Comparison of ENCODE assay signal across 8 cellular contexts in the genomic region with DNA sequence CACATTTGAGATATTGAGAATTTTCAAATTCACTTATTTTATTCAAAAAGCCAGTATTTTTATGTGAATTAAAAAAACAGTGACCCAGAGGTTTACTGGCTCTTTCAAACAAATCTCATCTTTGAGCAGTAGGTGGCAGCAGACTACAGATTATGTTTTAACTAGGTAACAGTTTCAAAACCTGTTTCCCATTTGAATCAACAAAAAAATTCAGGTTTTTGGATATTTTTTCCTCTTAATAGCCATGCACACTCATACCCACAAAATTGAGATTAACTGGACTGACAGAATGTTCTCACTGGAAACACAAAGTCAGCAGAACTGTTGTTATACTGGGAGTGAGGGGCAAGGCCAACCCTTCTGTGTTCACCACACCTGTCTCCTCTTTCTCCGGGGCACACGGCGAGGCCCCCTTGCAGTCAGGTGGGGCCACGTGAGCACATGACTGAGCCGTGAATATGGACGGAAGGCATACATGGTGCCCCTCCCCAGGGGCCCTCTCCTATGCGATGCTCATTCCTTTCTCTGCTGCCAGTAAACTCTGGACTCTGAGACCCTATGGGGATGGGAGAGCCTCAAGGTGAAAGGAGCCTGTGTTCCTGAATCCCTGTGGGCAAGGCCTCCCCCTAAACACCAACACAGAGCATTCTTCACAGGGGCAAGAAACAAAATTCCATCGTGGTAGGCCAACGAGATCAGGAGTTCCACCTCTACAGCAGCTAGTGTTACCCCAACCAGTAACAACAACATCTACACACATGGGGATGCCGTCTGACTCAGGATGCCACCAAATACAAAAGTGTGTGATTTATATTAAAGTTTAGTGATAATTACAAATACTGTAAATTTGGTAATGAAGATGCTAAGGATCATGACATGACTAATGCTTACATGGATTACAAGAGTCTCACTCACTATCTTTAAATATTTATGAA.
A peak's percentile ranks its signal among the peaks of the same experiment; 100 is the strongest.
DNase-seq lines count a peak whose midpoint lies in the region; ATAC-seq, FAIRE-seq and TF ChIP-seq lines count a peak whose summit lies in the region.

No MANE protein-coding gene starts in this region.

- H3K27ac ChIP-seq in A549 (peak overlapping the region; percentile 27 to 71; a peak in 4 of 6 replicates), liver (ENCODE audit: low read depth in 1 of 2, low read length in 2 of 2) (no peak overlapping the region)

- no peak overlapping the region for H2AFZ ChIP-seq in Loucy (ENCODE audit: low read length)

- ATAC-seq in A549 (peak; percentile 54 to 55; a peak in 4 of 6 replicates), GM18909 (IDR thresholded peaks at IDR 0.05; ENCODE audit: poor library complexity, unreplicated experiment) (no peak)

- H3K4me1 ChIP-seq in A549, result peaks cover 29% of the 10 kb centered on the region
- no peaks in the 10 kb centered on the region for H3K4me1 ChIP-seq in Loucy (ENCODE audit: insufficient read depth, low read length, poor library complexity, severe bottlenecking)
- peaks cover 0 to 2% (median under 1%) of the 10 kb centered on the region in 4 donors for H3K4me1 ChIP-seq in liver (ENCODE audit: control insufficient read depth in 4 of 4, insufficient read depth in 4 of 4, low read length in 3 of 4)

- no peak for FAIRE-seq in A549 (lab: Jason Lieb, UNC)

- TF ChIP-seq CTCF in A549 (IDR thresholded peaks at IDR 0.05), result peak; percentile 77
- TF ChIP-seq CTCF in Loucy (conservative IDR thresholded peaks at IDR 0.05; ENCODE audit: low read length), result peak; percentile 89
- TF ChIP-seq CTCF in choroid plexus epithelial cell (conservative IDR thresholded peaks at IDR 0.05; ENCODE audit: low read depth, low read length), result peak; percentile 64
- peak; percentile 75 for TF ChIP-seq CTCF in liver (IDR thresholded peaks at IDR 0.05; ENCODE audit: low read depth, low read length, missing input control)
- peak; percentile 96 for TF ChIP-seq CTCF in type B pancreatic cell (conservative IDR thresholded peaks at IDR 0.05)

- in situ Hi-C loops in SK-MEL-5 (cut with HindIII; ENCODE audit: low pct_unique_long_range_greater_than_20kb, low sequenced_read_pairs), result no loop called here

- POLR2A ChIA-PET in A549 (lab: Yijun Ruan, JAX), result interaction anchor here (0.8 kb wide), 1 partner anchor 312 kb away, joined by 3 read pairs; no protein-coding TSS in a partner anchor

- no peak overlapping the region for H3K4me3 Mint-ChIP-seq in type B pancreatic cell

- H3K4me3 ChIP-seq in A549 (no peak overlapping the region), Loucy (ENCODE audit: low read length, poor library complexity, severe bottlenecking) (no peak overlapping the region), choroid plexus epithelial cell (ENCODE audit: low read depth, low read length) (no peak overlapping the region), liver (ENCODE audit: low read depth in 1 of 3, low read length in 3 of 3) (no peak overlapping the region)

- H3K9me3 Mint-ChIP-seq in type B pancreatic cell, result no peaks in the 10 kb centered on the region

- no peaks in the 10 kb centered on the region for H4K20me1 ChIP-seq in Loucy (ENCODE audit: insufficient read depth, low read length, poor library complexity, severe bottlenecking)

- TF ChIP-seq RAD21 in A549 (conservative IDR thresholded peaks at IDR 0.05 in 1 of 2, IDR thresholded peaks at IDR 0.05 in 1 of 2) (peak; percentile 80 to 86), liver (IDR thresholded peaks at IDR 0.05) (peak; percentile 85 to 91)

- H3K4me2 ChIP-seq in A549 (peak overlapping the region; percentile 58), Loucy (ENCODE audit: low read depth, low read length, poor library complexity, severe bottlenecking) (no peak overlapping the region)

- CTCF ChIA-PET in A549 (lab: Yijun Ruan, JAX), result interaction anchor here (0.6 to 3.2 kb wide), 22 partner anchors 9 to 734 kb away, joined by 3 to 35 read pairs (median 3); no protein-coding TSS in a partner anchor

- no peaks in the 10 kb centered on the region for H3K27me3 Mint-ChIP-seq in type B pancreatic cell

- no peaks in the 10 kb centered on the region for H3K79me2 ChIP-seq in Loucy (ENCODE audit: insufficient read depth, low read length)

- H3K9ac ChIP-seq in Loucy (ENCODE audit: low read depth, low read length, poor library complexity, severe bottlenecking), result no peak overlapping the region
- no peak overlapping the region for H3K9ac ChIP-seq in liver (ENCODE audit: low read depth in 1 of 2, low read length in 2 of 2)

- TF ChIP-seq EP300 in A549 (IDR thresholded peaks at IDR 0.05), result no peak

- WGBS in A549 (ENCODE audit: missing lambda C conversion rate), result 64% methylated on average over 5 of the region's 10 CpGs
- 53% methylated on average over 10 of the region's 10 CpGs for WGBS in liver

- peaks cover 92% of the 10 kb centered on the region for H3K36me3 ChIP-seq in Loucy (ENCODE audit: insufficient read depth, low read length)
- peaks cover 9 to 91% (median 85%) of the 10 kb centered on the region in 4 donors for H3K36me3 ChIP-seq in liver (ENCODE audit: control insufficient read depth in 4 of 4, insufficient read depth in 3 of 4, low read depth in 1 of 4, low read length in 3 of 4)

- H3K36me3 Mint-ChIP-seq in type B pancreatic cell, result peaks cover 6% of the 10 kb centered on the region

- no peaks in the 10 kb centered on the region for H3K9me2 ChIP-seq in Loucy (replicated peaks; ENCODE audit: low read depth, low read length)

- no peaks in the 10 kb centered on the region for H3K9me3 ChIP-seq in A549
- H3K9me3 ChIP-seq in Loucy (ENCODE audit: insufficient read depth, low read depth, low read length), result no peaks in the 10 kb centered on the region
- no peaks in the 10 kb centered on the region for H3K9me3 ChIP-seq in liver (ENCODE audit: control insufficient read depth in 4 of 4, low read length in 3 of 4)

- peaks cover 12% of the 10 kb centered on the region for H3K4me1 Mint-ChIP-seq in type B pancreatic cell (ENCODE audit: unreplicated experiment)

- no peaks in the 10 kb centered on the region for H3K27me3 ChIP-seq in Loucy (ENCODE audit: insufficient read depth, low read length, poor library complexity, severe bottlenecking)
- no peaks in the 10 kb centered on the region for H3K27me3 ChIP-seq in liver (ENCODE audit: control insufficient read depth in 4 of 4, insufficient read depth in 4 of 4, low read length in 3 of 4)

- H3K27ac Mint-ChIP-seq in type B pancreatic cell, result peak overlapping the region; percentile 22

- TF ChIP-seq POLR2A in A549 (IDR thresholded peaks at IDR 0.05; ENCODE audit: low read length), result no peak

- DNase-seq in A549 (ENCODE audit: low read depth in 1 of 2, low spot score in 1 of 2) (peak; percentile 21 to 50), ELF-1 (ENCODE audit: low read depth, low spot score) (peak; percentile 42), SK-MEL-5 (ENCODE audit: low read depth, low spot score) (peak; percentile 67), choroid plexus epithelial cell (ENCODE audit: low read depth) (peak; percentile 83), type B pancreatic cell (ENCODE audit: extremely low spot score, unreplicated experiment) (no peak)

- no peaks in the 10 kb centered on the region for H3F3A ChIP-seq in Loucy (ENCODE audit: low read depth)

TF ChIP-seq in A549, 52 proteins besides CTCF, POLR2A, EP300 and RAD21 (continues in another document):
- TF ChIP-seq SREBF2 (IDR thresholded peaks at IDR 0.05), result no peak
- TF ChIP-seq MYC (IDR thresholded peaks at IDR 0.05; ENCODE audit: borderline replicate concordance, low read length), result no peak
- TF ChIP-seq HOXB5 (CRISPR knock-in tag; IDR thresholded peaks at IDR 0.05), result no peak
- no peak for TF ChIP-seq JUN (IDR thresholded peaks at IDR 0.05)
- no peak for TF ChIP-seq FOXS1 (CRISPR knock-in tag; IDR thresholded peaks at IDR 0.05)
- TF ChIP-seq ZSCAN20 (CRISPR knock-in tag; IDR thresholded peaks at IDR 0.05), result no peak
- TF ChIP-seq, protein P1, sequence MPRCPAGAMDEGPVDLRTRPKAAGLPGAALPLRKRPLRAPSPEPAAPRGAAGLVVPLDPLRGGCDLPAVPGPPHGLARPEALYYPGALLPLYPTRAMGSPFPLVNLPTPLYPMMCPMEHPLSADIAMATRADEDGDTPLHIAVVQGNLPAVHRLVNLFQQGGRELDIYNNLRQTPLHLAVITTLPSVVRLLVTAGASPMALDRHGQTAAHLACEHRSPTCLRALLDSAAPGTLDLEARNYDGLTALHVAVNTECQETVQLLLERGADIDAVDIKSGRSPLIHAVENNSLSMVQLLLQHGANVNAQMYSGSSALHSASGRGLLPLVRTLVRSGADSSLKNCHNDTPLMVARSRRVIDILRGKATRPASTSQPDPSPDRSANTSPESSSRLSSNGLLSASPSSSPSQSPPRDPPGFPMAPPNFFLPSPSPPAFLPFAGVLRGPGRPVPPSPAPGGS (IDR thresholded peaks at IDR 0.05), result no peak
- TF ChIP-seq SMC3 (IDR thresholded peaks at IDR 0.05), result peak; percentile 78
- peak; percentile 26 for TF ChIP-seq MAFK (IDR thresholded peaks at IDR 0.05; ENCODE audit: partially characterized antibody)
- no peak for TF ChIP-seq ZFP36 (IDR thresholded peaks at IDR 0.05; ENCODE audit: borderline replicate concordance, partially characterized antibody)

TF ChIP-seq in liver, 16 proteins besides CTCF, POLR2A, EP300 and RAD21 (continues in another document):
- TF ChIP-seq FOXA2 (IDR thresholded peaks at IDR 0.05) (no peak), HNF4G (IDR thresholded peaks at IDR 0.05) (no peak), FOXA1 (IDR thresholded peaks at IDR 0.05) (no peak), JUND (IDR thresholded peaks at IDR 0.05) (no peak), GABPA (IDR thresholded peaks at IDR 0.05 in 1 of 2, conservative IDR thresholded peaks at IDR 0.05 in 1 of 2) (no peak), EGR1 (IDR thresholded peaks at IDR 0.05; ENCODE audit: low read depth in 2 of 2) (no peak), TAF1 (conservative IDR thresholded peaks at IDR 0.05) (no peak), SP1 (IDR thresholded peaks at IDR 0.05) (no peak), RXRA (IDR thresholded peaks at IDR 0.05) (no peak)
- TF ChIP-seq, protein P2, sequence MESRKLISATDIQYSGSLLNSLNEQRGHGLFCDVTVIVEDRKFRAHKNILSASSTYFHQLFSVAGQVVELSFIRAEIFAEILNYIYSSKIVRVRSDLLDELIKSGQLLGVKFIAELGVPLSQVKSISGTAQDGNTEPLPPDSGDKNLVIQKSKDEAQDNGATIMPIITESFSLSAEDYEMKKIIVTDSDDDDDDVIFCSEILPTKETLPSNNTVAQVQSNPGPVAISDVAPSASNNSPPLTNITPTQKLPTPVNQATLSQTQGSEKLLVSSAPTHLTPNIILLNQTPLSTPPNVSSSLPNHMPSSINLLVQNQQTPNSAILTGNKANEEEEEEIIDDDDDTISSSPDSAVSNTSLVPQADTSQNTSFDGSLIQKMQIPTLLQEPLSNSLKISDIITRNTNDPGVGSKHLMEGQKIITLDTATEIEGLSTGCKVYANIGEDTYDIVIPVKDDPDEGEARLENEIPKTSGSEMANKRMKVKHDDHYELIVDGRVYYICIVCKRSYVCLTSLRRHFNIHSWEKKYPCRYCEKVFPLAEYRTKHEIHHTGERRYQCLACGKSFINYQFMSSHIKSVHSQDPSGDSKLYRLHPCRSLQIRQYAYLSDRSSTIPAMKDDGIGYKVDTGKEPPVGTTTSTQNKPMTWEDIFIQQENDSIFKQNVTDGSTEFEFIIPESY (IDR thresholded peaks at IDR 0.05), result no peak
- TF ChIP-seq, protein P3, sequence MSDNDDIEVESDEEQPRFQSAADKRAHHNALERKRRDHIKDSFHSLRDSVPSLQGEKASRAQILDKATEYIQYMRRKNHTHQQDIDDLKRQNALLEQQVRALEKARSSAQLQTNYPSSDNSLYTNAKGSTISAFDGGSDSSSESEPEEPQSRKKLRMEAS (IDR thresholded peaks at IDR 0.05), result no peak

Comparison
In these comparisons a context has a peak if more than half of its experiments do, and no peak if none do; other contexts are left out.
1. H3K27ac ChIP-seq: peak in A549 (2 of 2); none in liver (0 of 2).
2. Peak in every context shown above with its lines, with median percentiles within 50 percentile points of each other: CTCF ChIP-seq.